ENCODE assay signal across 2 cellular contexts in the genomic region with DNA sequence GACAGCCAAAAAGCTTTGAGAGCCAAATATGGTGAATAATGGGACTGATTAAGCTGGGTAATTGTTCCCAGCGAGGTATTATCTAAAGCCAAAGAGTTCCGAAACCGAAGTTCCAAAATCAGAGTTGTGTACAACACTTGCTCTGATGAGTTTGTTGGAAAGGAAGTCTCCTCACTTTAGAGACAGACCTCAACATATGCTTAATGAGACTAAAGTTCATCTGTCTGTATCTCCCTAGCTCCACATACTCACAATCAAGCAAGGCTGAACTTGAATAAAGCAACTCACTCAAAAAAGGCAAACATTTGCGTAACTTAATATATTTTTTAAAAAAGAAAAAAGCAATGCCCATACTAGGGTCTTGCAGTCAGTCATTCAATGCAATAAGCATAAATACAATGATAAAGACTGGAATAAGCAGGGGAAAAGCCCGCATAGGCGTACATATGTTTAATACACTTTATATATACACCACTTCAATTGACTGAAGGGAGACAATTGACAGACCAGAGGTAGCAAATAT.
TF ChIP-seq lines count a peak whose summit lies in the region.

No MANE protein-coding gene starts in this region.

TF ChIP-seq in HCT116, 20 proteins besides CTCF, POLR2A, EP300 and RAD21:
- TF ChIP-seq CEBPB (IDR thresholded peaks at IDR 0.05; ENCODE audit: low read depth), result no peak
- TF ChIP-seq, protein P1, sequence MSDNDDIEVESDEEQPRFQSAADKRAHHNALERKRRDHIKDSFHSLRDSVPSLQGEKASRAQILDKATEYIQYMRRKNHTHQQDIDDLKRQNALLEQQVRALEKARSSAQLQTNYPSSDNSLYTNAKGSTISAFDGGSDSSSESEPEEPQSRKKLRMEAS (IDR thresholded peaks at IDR 0.05), result no peak
- no peak for TF ChIP-seq ZNF274 (IDR thresholded peaks at IDR 0.05; ENCODE audit: low read depth, low read length)
- no peak for TF ChIP-seq YY1 (IDR thresholded peaks at IDR 0.05; ENCODE audit: extremely low read depth, insufficient replicate concordance, low read depth, low read length)
- no peak for TF ChIP-seq REST (IDR thresholded peaks at IDR 0.05; ENCODE audit: low read depth)
- no peak for TF ChIP-seq ATF3 (IDR thresholded peaks at IDR 0.05)
- no peak for TF ChIP-seq ELF1 (IDR thresholded peaks at IDR 0.05; ENCODE audit: borderline replicate concordance, low read depth)
- TF ChIP-seq JUND (IDR thresholded peaks at IDR 0.05), result no peak
- TF ChIP-seq SRF (IDR thresholded peaks at IDR 0.05; ENCODE audit: low read depth), result no peak

TF ChIP-seq in liver, 16 proteins besides CTCF, POLR2A, EP300 and RAD21:
- TF ChIP-seq HNF4A (conservative IDR thresholded peaks at IDR 0.05) (no peak), SP1 (IDR thresholded peaks at IDR 0.05) (no peak), YY1 (IDR thresholded peaks at IDR 0.05) (no peak), REST (IDR thresholded peaks at IDR 0.05) (no peak), HNF4G (IDR thresholded peaks at IDR 0.05) (no peak), ZBTB33 (IDR thresholded peaks at IDR 0.05) (no peak), FOXA2 (IDR thresholded peaks at IDR 0.05) (no peak), FOXA1 (IDR thresholded peaks at IDR 0.05) (no peak), GABPA (IDR thresholded peaks at IDR 0.05 in 1 of 2, conservative IDR thresholded peaks at IDR 0.05 in 1 of 2) (no peak), EGR1 (IDR thresholded peaks at IDR 0.05; ENCODE audit: low read depth in 2 of 2) (no peak), NR2F2 (IDR thresholded peaks at IDR 0.05) (no peak), ATF3 (IDR thresholded peaks at IDR 0.05) (no peak), TAF1 (conservative IDR thresholded peaks at IDR 0.05) (no peak), JUND (IDR thresholded peaks at IDR 0.05) (no peak)
